ENCODE assay signal across 18 cellular contexts in genomic region chr15:67505675-67506572, GRCh38. TPM values are rescaled to one million over a fixed set of nuclear protein-coding genes. Genes with fewer than 3 reads are reported as not detected.
A peak's percentile ranks its signal among the peaks of the same experiment; 100 is the strongest.
DNase-seq lines count a peak whose midpoint lies in the region; ATAC-seq lines count a peak whose summit lies in the region.
"Had no signal": no experiment of that assay in that cellular context is flagged by ENCODE, and none has a peak within 500 bp of the region (broad histone marks: within the 10 kb centered on the region; RNA-seq: fewer than 3 reads in every experiment).

No MANE protein-coding gene starts in this region.

- no peak overlapping the region for H3K4me3 Mint-ChIP-seq in activated T-helper 2 cell treated with anti-CD3 and anti-CD28 coated beads, Interferon-gamma antibody, Interleukin-2, Interleukin-4, amounts not matched to agents 10 μg/mL and 5 μg/mL and 100 μg/mL, durations not matched to agents 14 hours and 24 hours and 36 hours (ENCODE audit: low read depth)
- no peak overlapping the region for H3K4me3 Mint-ChIP-seq in natural killer cell treated with Interleukin-12 subunit alpha and Interleukin-12 subunit beta and Interleukin-15 and Interleukin-18, amount 100 ng/mL, for 72 hours
- H3K4me3 Mint-ChIP-seq: neural crest cell; T-helper 2 cell treated with Interferon-gamma antibody and Interleukin-4, amounts not matched to agents 5 μg/mL and 100 μg/mL, for 36 hours had no signal

- DNase-seq in left ventricle myocardium superior: no peak
- no peak for DNase-seq in Right ventricle myocardium superior
- peak; percentile 47 to 80 for DNase-seq in NOMO-1 (lab: John Stamatoyannopoulos, UW; ENCODE audit: unreplicated experiment in 2 of 2)
- DNase-seq in adipocyte (ENCODE audit: low read depth): no peak
- no peak for DNase-seq in activated T-helper 2 cell treated with anti-CD3 and anti-CD28 coated beads, Interferon-gamma antibody, Interleukin-2, Interleukin-4, amounts not matched to agents 10 μg/mL and 5 μg/mL and 100 μg/mL, durations not matched to agents 14 hours and 24 hours and 36 hours (ENCODE audit: low spot score)
- no peak for DNase-seq in natural killer cell treated with Interleukin-12 subunit alpha and Interleukin-12 subunit beta and Interleukin-15 and Interleukin-18, amount 100 ng/mL, for 72 hours (ENCODE audit: low spot score)
- DNase-seq: 8988T; activated CD4-positive, CD25-positive, alpha-beta regulatory T cell treated with anti-CD3 and anti-CD28 coated beads, Interleukin-2, amount 50 U/mL, for 72 hours; foreskin fibroblast; hypothalamus; NCI-H1436 treated with DMSO at 0.1 percent for 48 hours; SHP77; stimulated activated CD4-positive, alpha-beta T cell treated with anti-CD3 and anti-CD28 coated beads, Interleukin-4, amount 100 ng/mL, for 4 hours had no signal

- no peaks in the 10 kb centered on the region for H3K9me3 ChIP-seq in adipocyte (ENCODE audit: control insufficient read depth, low read length)
- H3K9me3 ChIP-seq: breast epithelium had no signal

- H3K4me1 Mint-ChIP-seq in activated T-helper 2 cell treated with anti-CD3 and anti-CD28 coated beads, Interferon-gamma antibody, Interleukin-2, Interleukin-4, amounts not matched to agents 10 μg/mL and 5 μg/mL and 100 μg/mL, durations not matched to agents 14 hours and 24 hours and 36 hours (ENCODE audit: low read depth): peaks cover 4% of the 10 kb centered on the region
- no peaks in the 10 kb centered on the region for H3K4me1 Mint-ChIP-seq in natural killer cell treated with Interleukin-12 subunit alpha and Interleukin-12 subunit beta and Interleukin-15 and Interleukin-18, amount 100 ng/mL, for 72 hours (ENCODE audit: low read depth in 2 of 2)

- ATAC-seq in left ventricle myocardium superior (peak; percentile 22), Right ventricle myocardium superior (ENCODE audit: poor library complexity) (no peak), GM21515 (IDR thresholded peaks at IDR 0.05; ENCODE audit: unreplicated experiment) (no peak)
- no peak for ATAC-seq in activated CD4-positive, CD25-positive, alpha-beta regulatory T cell treated with anti-CD3 and anti-CD28 coated beads, Interleukin-2, amount 50 U/mL, for 24 hours
- ATAC-seq in natural killer cell treated with Interleukin-12 subunit alpha and Interleukin-12 subunit beta and Interleukin-15 and Interleukin-18, amount 100 ng/mL, for 72 hours: no peak

- peak overlapping the region; percentile 57 for H3K4me3 ChIP-seq in adipocyte (ENCODE audit: low read length)
- H3K4me3 ChIP-seq: breast epithelium had no signal

- intact Hi-C loops in left ventricle myocardium superior (cut with micrococcal nuclease): no loop called here
- intact Hi-C loops in Right ventricle myocardium superior (cut with DNase I): no loop called here
- intact Hi-C loops in activated T-helper 2 cell treated with anti-CD3 and anti-CD28 coated beads, Interferon-gamma antibody, Interleukin-2, Interleukin-4, amounts not matched to agents 10 μg/mL and 5 μg/mL and 100 μg/mL, durations not matched to agents 14 hours and 24 hours and 36 hours (cut with micrococcal nuclease): no loop called here

- no peak overlapping the region for H3K27ac Mint-ChIP-seq in activated T-helper 2 cell treated with anti-CD3 and anti-CD28 coated beads, Interferon-gamma antibody, Interleukin-2, Interleukin-4, amounts not matched to agents 10 μg/mL and 5 μg/mL and 100 μg/mL, durations not matched to agents 14 hours and 24 hours and 36 hours
- no peak overlapping the region for H3K27ac Mint-ChIP-seq in natural killer cell treated with Interleukin-12 subunit alpha and Interleukin-12 subunit beta and Interleukin-15 and Interleukin-18, amount 100 ng/mL, for 72 hours
- H3K27ac Mint-ChIP-seq: T-helper 2 cell treated with Interferon-gamma antibody and Interleukin-4, amounts not matched to agents 5 μg/mL and 100 μg/mL, for 36 hours had no signal

- no peaks in the 10 kb centered on the region for H3K9me3 Mint-ChIP-seq in activated T-helper 2 cell treated with anti-CD3 and anti-CD28 coated beads, Interferon-gamma antibody, Interleukin-2, Interleukin-4, amounts not matched to agents 10 μg/mL and 5 μg/mL and 100 μg/mL, durations not matched to agents 14 hours and 24 hours and 36 hours
- H3K9me3 Mint-ChIP-seq in natural killer cell treated with Interleukin-12 subunit alpha and Interleukin-12 subunit beta and Interleukin-15 and Interleukin-18, amount 100 ng/mL, for 72 hours: no peaks in the 10 kb centered on the region
- H3K9me3 Mint-ChIP-seq: neural crest cell; T-helper 2 cell treated with Interferon-gamma antibody and Interleukin-4, amounts not matched to agents 5 μg/mL and 100 μg/mL, for 36 hours had no signal

- H3K27me3 Mint-ChIP-seq in activated T-helper 2 cell treated with anti-CD3 and anti-CD28 coated beads, Interferon-gamma antibody, Interleukin-2, Interleukin-4, amounts not matched to agents 10 μg/mL and 5 μg/mL and 100 μg/mL, durations not matched to agents 14 hours and 24 hours and 36 hours (ENCODE audit: low read depth): peaks cover 2% of the 10 kb centered on the region
- no peaks in the 10 kb centered on the region for H3K27me3 Mint-ChIP-seq in natural killer cell treated with Interleukin-12 subunit alpha and Interleukin-12 subunit beta and Interleukin-15 and Interleukin-18, amount 100 ng/mL, for 72 hours

- H3K36me3 ChIP-seq in adipocyte (ENCODE audit: control insufficient read depth, insufficient read depth, low read length, severe bottlenecking): peaks cover 20% of the 10 kb centered on the region
- H3K36me3 ChIP-seq: breast epithelium had no signal

- no peaks in the 10 kb centered on the region for H3K27me3 ChIP-seq in adipocyte (replicated peaks; ENCODE audit: control insufficient read depth, insufficient read depth, low read length)
- H3K27me3 ChIP-seq: breast epithelium had no signal

- H3K36me3 Mint-ChIP-seq in activated T-helper 2 cell treated with anti-CD3 and anti-CD28 coated beads, Interferon-gamma antibody, Interleukin-2, Interleukin-4, amounts not matched to agents 10 μg/mL and 5 μg/mL and 100 μg/mL, durations not matched to agents 14 hours and 24 hours and 36 hours (ENCODE audit: low read depth): no peaks in the 10 kb centered on the region
- H3K36me3 Mint-ChIP-seq in natural killer cell treated with Interleukin-12 subunit alpha and Interleukin-12 subunit beta and Interleukin-15 and Interleukin-18, amount 100 ng/mL, for 72 hours: no peaks in the 10 kb centered on the region

- H3K4me1 ChIP-seq in adipocyte (ENCODE audit: control insufficient read depth, insufficient read depth, low read length): peaks cover 86% of the 10 kb centered on the region
- H3K4me1 ChIP-seq: breast epithelium had no signal

- peak overlapping the region; percentile 76 for H3K9ac ChIP-seq in adipocyte (ENCODE audit: low read length)

RNA-seq across cellular contexts. Expression of gene C15orf61, which starts 15.0 kb away (rescaled TPM):
- total RNA-seq in left ventricle myocardium superior (13.6 TPM), Right ventricle myocardium superior (15.7 TPM)
- total RNA-seq in activated T-helper 2 cell treated with anti-CD3 and anti-CD28 coated beads, Interferon-gamma antibody, Interleukin-2, Interleukin-4, amounts not matched to agents 10 μg/mL and 5 μg/mL and 100 μg/mL, durations not matched to agents 14 hours and 24 hours and 36 hours: 5.4 and 5.6 TPM in 2 replicates
- 1 to 10 TPM; 3.9 to 5.0 TPM for total RNA-seq in natural killer cell treated with Interleukin-12 subunit alpha and Interleukin-12 subunit beta and Interleukin-15 and Interleukin-18, amount 100 ng/mL, for 72 hours

RNA-seq across cellular contexts. Expression of gene MAP2K5, which starts 36.6 kb away (rescaled TPM):
- total RNA-seq in left ventricle myocardium superior (22.0 TPM), Right ventricle myocardium superior (18.8 TPM)
- 24.1 and 25.9 TPM in 2 replicates for total RNA-seq in activated T-helper 2 cell treated with anti-CD3 and anti-CD28 coated beads, Interferon-gamma antibody, Interleukin-2, Interleukin-4, amounts not matched to agents 10 μg/mL and 5 μg/mL and 100 μg/mL, durations not matched to agents 14 hours and 24 hours and 36 hours
- 10 to 100 TPM; 14.5 to 24.7 TPM for total RNA-seq in natural killer cell treated with Interleukin-12 subunit alpha and Interleukin-12 subunit beta and Interleukin-15 and Interleukin-18, amount 100 ng/mL, for 72 hours

Comparison
In these comparisons a context has a peak if more than half of its experiments do, and no peak if none do; other contexts are left out.
1. DNase-seq: peak in NOMO-1 (2 of 2); none in left ventricle myocardium superior (single experiment), Right ventricle myocardium superior (single experiment), adipocyte (single experiment), activated T-helper 2 cell treated with anti-CD3 and anti-CD28 coated beads, Interferon-gamma antibody, Interleukin-2, Interleukin-4, amounts not matched to agents 10 μg/mL and 5 μg/mL and 100 μg/mL, durations not matched to agents 14 hours and 24 hours and 36 hours (single experiment) and natural killer cell treated with Interleukin-12 subunit alpha and Interleukin-12 subunit beta and Interleukin-15 and Interleukin-18, amount 100 ng/mL, for 72 hours (single experiment).